Comparison of ENCODE assay signal across 10 cellular contexts in the genomic region with DNA sequence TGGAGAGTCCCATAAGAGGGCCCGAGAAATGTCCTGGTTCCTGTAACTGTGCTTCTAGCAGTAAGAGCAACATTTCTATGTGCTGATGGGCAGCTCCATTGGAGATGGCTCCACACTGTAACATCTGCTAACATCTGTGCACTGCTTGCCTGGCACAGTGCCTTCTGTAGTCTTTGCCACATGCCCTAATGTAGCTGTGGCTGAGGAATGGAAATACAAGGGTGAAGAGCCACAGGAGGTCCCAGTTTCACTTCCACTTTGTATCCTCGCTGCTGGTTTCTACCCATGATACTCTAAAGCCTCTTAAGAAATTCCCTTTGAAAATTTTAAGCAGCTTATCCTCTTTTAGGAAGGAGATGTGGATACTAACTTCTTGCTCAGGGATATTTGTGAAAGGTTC.
DNase-seq lines count a peak whose midpoint lies in the region; ATAC-seq and TF ChIP-seq lines count a peak whose summit lies in the region.
"Had no signal": no experiment of that assay in that cellular context is flagged by ENCODE, and none has a peak within 500 bp of the region (broad histone marks: within the 10 kb centered on the region; RNA-seq: fewer than 3 reads in every experiment).

No MANE protein-coding gene starts in this region.

- H3K4me1 ChIP-seq in testis = no peaks in the 10 kb centered on the region

- H3K9me3 ChIP-seq in testis = no peaks in the 10 kb centered on the region
- H3K9me3 ChIP-seq in CD4-positive, alpha-beta T cell (ENCODE audit: control insufficient read depth, low read length) = no peaks in the 10 kb centered on the region
- H3K9me3 ChIP-seq: heart right ventricle had no signal

- CTCF ChIA-PET in CD4-positive, alpha-beta T cell (lab: Charles Lee) = no interaction called here

- no peaks in the 10 kb centered on the region for H3K36me3 Mint-ChIP-seq in CD4-positive, alpha-beta T cell (ENCODE audit: low read depth)

- no peaks in the 10 kb centered on the region for H3K36me3 ChIP-seq in testis (ENCODE audit: low read depth, missing control alignments)
- H3K36me3 ChIP-seq: heart right ventricle had no signal

- peak; percentile 94 for ATAC-seq in HG03432 (IDR thresholded peaks at IDR 0.05; ENCODE audit: unreplicated experiment)
- no peak for ATAC-seq in CD4-positive, alpha-beta T cell (ENCODE audit: poor library complexity)

- H3K4me3 ChIP-seq in testis = no peak overlapping the region
- H3K4me3 ChIP-seq: heart right ventricle had no signal

- no peaks in the 10 kb centered on the region for H3K27me3 ChIP-seq in testis
- H3K27me3 ChIP-seq in CD4-positive, alpha-beta T cell (ENCODE audit: control insufficient read depth, insufficient read depth, low read length) = no peaks in the 10 kb centered on the region
- H3K27me3 ChIP-seq: heart right ventricle had no signal

- no peaks in the 10 kb centered on the region for H3K9me3 Mint-ChIP-seq in CD4-positive, alpha-beta T cell

- intact Hi-C loops in testis (cut with DNase I; ENCODE audit: low total_unique reads) = no loop called here
- intact Hi-C loops in CD4-positive, alpha-beta T cell (cut with DNase I, micrococcal nuclease) = no loop called here

- POLR2A ChIA-PET in CD4-positive, alpha-beta T cell (lab: Charles Lee) = no interaction called here

- H3K4me3 Mint-ChIP-seq in CD4-positive, alpha-beta T cell = no peak overlapping the region

- H3K27ac ChIP-seq in testis = no peak overlapping the region
- no peak overlapping the region for H3K27ac ChIP-seq in CD4-positive, alpha-beta T cell (ENCODE audit: low read depth, low read length)
- H3K27ac ChIP-seq: heart right ventricle, VCaP had no signal

- TF ChIP-seq POLR2A in testis (IDR thresholded peaks at IDR 0.05) = no peak
- TF ChIP-seq POLR2A in erythroblast (IDR thresholded peaks at IDR 0.05; ENCODE audit: low read length) = no peak

- DNase-seq in EH (ENCODE audit: low read depth) (peak; percentile 7), GM20000 (ENCODE audit: low spot score) (peak; percentile 36), fibroblast of gingiva (ENCODE audit: low read depth) (peak; percentile 47), testis (no peak), SW 1271 (lab: John Stamatoyannopoulos, UW) (no peak), erythroblast (lab: John Stamatoyannopoulos, UW) (no peak)
- DNase-seq in CD4-positive, alpha-beta T cell = no peak
- DNase-seq: heart right ventricle had no signal

- TF ChIP-seq CTCF in GM20000 (IDR thresholded peaks at IDR 0.05; ENCODE audit: extremely low read depth, missing control alignments) (no peak), testis (IDR thresholded peaks at IDR 0.05) (no peak)
- TF ChIP-seq CTCF in CD4-positive, alpha-beta T cell (IDR thresholded peaks at IDR 0.05) = no peak

- H3K4me1 Mint-ChIP-seq in CD4-positive, alpha-beta T cell (ENCODE audit: low read depth) = no peaks in the 10 kb centered on the region

- H3K27ac Mint-ChIP-seq in CD4-positive, alpha-beta T cell = no peak overlapping the region

- 74 to 79% methylated on average over 2 of the region's 2 CpGs for WGBS in testis, 2 donors

- H3K27me3 Mint-ChIP-seq in CD4-positive, alpha-beta T cell = no peaks in the 10 kb centered on the region

Comparison
In these comparisons a context has a peak if more than half of its experiments do, and no peak if none do; other contexts are left out.
1. DNase-seq: peak in EH (single experiment), GM20000 (single experiment) and fibroblast of gingiva (single experiment); none in testis (single experiment), SW 1271 (0 of 2), CD4-positive, alpha-beta T cell (0 of 10) and erythroblast (0 of 2).